Comparison of ENCODE assay signal across 26 cellular contexts in the genomic region with DNA sequence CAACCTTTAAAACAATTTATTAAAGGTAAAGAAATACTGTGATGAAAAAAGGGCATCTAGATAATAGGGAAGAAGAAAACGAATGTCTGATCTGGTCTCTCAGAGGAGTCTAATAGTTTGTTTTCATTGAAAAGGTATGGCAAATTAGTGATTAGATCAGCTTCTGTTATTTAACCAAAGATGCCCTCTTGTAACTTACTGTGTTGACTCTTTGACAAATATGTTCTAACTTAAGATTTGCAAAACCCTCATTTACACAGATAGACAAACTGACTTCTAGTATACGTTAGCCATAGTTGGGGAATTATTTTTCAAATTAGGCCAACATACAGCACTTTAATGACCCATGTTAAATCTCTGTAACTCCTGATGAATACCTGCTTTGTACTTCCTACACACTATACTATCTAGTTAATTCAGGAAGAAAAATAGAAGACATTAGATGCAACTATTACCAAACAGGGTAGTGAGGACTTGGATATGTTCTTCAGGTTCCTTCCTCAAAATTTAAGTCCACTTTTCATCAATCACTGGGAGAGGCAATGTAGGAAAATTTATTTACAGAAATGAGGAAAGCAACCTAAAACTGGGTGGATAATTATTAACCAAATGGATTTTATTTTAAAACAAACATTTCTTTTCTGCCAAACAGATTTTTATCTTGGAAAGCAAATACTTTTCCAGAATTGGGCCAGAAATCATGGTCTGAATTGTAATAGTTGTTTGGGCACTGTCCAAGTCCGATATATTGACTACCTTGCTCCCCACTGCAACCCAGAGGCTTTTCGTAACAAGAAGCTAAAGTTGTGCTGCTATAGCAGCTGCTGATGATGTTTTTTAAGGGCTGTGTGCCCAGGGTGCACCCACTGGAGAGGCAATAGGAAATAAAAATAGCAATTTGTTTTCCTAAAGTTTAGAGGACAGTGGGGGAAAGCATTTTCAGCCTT.
"Had no signal": no experiment of that assay in that cellular context is flagged by ENCODE, and none has a peak within 500 bp of the region (broad histone marks: within the 10 kb centered on the region; RNA-seq: fewer than 3 reads in every experiment).

No MANE protein-coding gene starts in this region.

- DNase-seq: dorsolateral prefrontal cortex; effector CD4-positive, alpha-beta T cell; endodermal cell; foreskin keratinocyte; heart left ventricle; hippocampal formation; left cardiac atrium; left ventricle myocardium inferior; sigmoid colon; stimulated activated CD4-positive, alpha-beta T cell treated with anti-CD3 and anti-CD28 coated beads, Interleukin-2, amount 100 ng/mL, for 24 hours; stimulated activated CD4-positive, alpha-beta T cell treated with anti-CD3 and anti-CD28 coated beads, Interleukin-4, amount 100 ng/mL, for 24 hours; stimulated activated naive CD4-positive, alpha-beta T cell treated with Interleukin-2 at 50 U/mL for 16 hours; thyroid gland; trophoblast cell had no signal

- H3K9ac ChIP-seq: neural progenitor cell had no signal

- FAIRE-seq: colon, islet of Langerhans had no signal

- H3K27ac ChIP-seq: epithelial cell of prostate, esophagus muscularis mucosa, foreskin keratinocyte, gastroesophageal sphincter, heart left ventricle, left ventricle myocardium inferior, neural progenitor cell, prostate gland, right atrium auricular region, sigmoid colon, stomach, thyroid gland had no signal

- H3K4me3 ChIP-seq: esophagus muscularis mucosa, gastroesophageal sphincter, heart left ventricle, left ventricle myocardium inferior, lung, neural progenitor cell, prostate gland, right atrium auricular region, sigmoid colon, stomach, thyroid gland had no signal

- H3K9me3 ChIP-seq: esophagus muscularis mucosa, gastroesophageal sphincter, heart left ventricle, left ventricle myocardium inferior, prostate gland, right atrium auricular region, sigmoid colon, stomach, thyroid gland had no signal

- H3K36me3 ChIP-seq: esophagus muscularis mucosa, gastroesophageal sphincter, heart left ventricle, left ventricle myocardium inferior, neural progenitor cell, prostate gland, right atrium auricular region, sigmoid colon, stomach, thyroid gland had no signal

- H3K27me3 ChIP-seq: dorsolateral prefrontal cortex, esophagus muscularis mucosa, foreskin keratinocyte, neural progenitor cell, right atrium auricular region, sigmoid colon, stomach, thyroid gland had no signal

- H3K4me1 ChIP-seq: esophagus muscularis mucosa, foreskin keratinocyte, gastroesophageal sphincter, heart left ventricle, left ventricle myocardium inferior, neural progenitor cell, prostate gland, right atrium auricular region, thyroid gland had no signal

- ATAC-seq: foreskin keratinocyte; gastroesophageal sphincter; heart left ventricle; left cardiac atrium; natural killer cell treated with Interleukin-12 subunit alpha and Interleukin-12 subunit beta and Interleukin-15 and Interleukin-18, amount 100 ng/mL, for 72 hours; stimulated activated effector memory CD8-positive, alpha-beta T cell treated with anti-CD3 and anti-CD28 coated beads, Interleukin-12 subunit alpha, Interleukin-12 subunit beta, amount 100 ng/mL, for 72 hours had no signal
